In the genomic region with DNA sequence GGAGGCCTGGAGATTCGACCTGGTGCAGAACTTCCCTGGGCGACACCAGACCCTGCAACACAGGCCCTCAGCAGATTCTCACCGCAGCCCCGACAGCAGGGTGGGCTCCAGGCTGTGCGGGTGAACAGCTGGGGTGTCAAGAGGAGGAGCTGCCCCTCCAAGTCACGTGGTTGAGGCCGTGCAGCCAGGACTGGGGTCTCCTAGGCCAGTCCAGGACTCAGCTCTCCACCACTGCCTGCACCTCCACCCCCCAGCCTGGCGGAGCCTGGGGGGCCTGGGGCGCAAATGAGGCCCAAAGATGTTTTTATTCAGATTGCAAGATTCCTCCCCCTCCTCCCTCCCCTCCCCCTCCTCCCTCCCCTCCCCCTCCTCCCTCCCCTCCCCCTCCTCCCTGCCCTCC, we compare ENCODE assay signal across 24 cellular contexts. TPM values are rescaled to one million over a fixed set of nuclear protein-coding genes. Genes with fewer than 3 reads are reported as not detected.
DNase-seq lines count a peak whose midpoint lies in the region; ATAC-seq, FAIRE-seq and TF ChIP-seq lines count a peak whose summit lies in the region.
"Had no signal": no experiment of that assay in that cellular context is flagged by ENCODE, and none has a peak within 500 bp of the region (broad histone marks: within the 10 kb centered on the region; RNA-seq: fewer than 3 reads in every experiment).

No MANE protein-coding gene starts in this region.

- H3K9ac ChIP-seq in KMS-11 (peak overlapping the region; percentile 54; the same call in 1 of the 2 replicates), K562 (ENCODE audit: insufficient read depth in 1 of 2, low read depth in 2 of 2, low read length in 2 of 2) (peak overlapping the region in 1 of 2 experiments; percentile 61; a peak in 1 of 4 replicates)

- ATAC-seq in A549 (no peak), K562 (no peak), right lobe of liver (no peak)
- no peak for ATAC-seq in activated CD8-positive, alpha-beta memory T cell treated with anti-CD3 and anti-CD28 coated beads, Interleukin-2, amount 10 ng/mL, durations not matched to agents 7 days and 5 days
- ATAC-seq: activated T-helper 17 cell treated with anti-CD3 and anti-CD28 coated beads, Interleukin-2, amount 50 U/mL, for 72 hours; left cardiac atrium had no signal

- TF ChIP-seq POLR2A in A549 (IDR thresholded peaks at IDR 0.05; ENCODE audit: low read length) (no peak), K562 (conservative IDR thresholded peaks at IDR 0.05) (no peak), right lobe of liver (IDR thresholded peaks at IDR 0.05) (no peak)

- no peaks in the 10 kb centered on the region for H3K36me3 ChIP-seq in KMS-11 (ENCODE audit: insufficient read depth)
- no peaks in the 10 kb centered on the region for H3K36me3 ChIP-seq in K562 (ENCODE audit: control insufficient read depth, insufficient read depth, low read length)
- H3K36me3 ChIP-seq in right lobe of liver, result no peaks in the 10 kb centered on the region
- H3K36me3 ChIP-seq: ascending aorta had no signal

- no peak for FAIRE-seq in A549 (lab: Jason Lieb, UNC)
- FAIRE-seq in K562 (lab: Jason Lieb, UNC), result no peak
- no peak for FAIRE-seq in D721Med (lab: Jason Lieb, UNC)
- FAIRE-seq: small intestine had no signal

- peak overlapping the region; percentile 86 for H3K4me2 ChIP-seq in A549
- peak overlapping the region; percentile 83 for H3K4me2 ChIP-seq in KMS-11
- H3K4me2 ChIP-seq in K562 (ENCODE audit: insufficient read depth, low read length), result no peak overlapping the region

- no TSS peak for BruUV-seq in K562 (replicated peaks; lab: Mats Ljungman, UMichigan)

- H3K79me2 ChIP-seq in KMS-11 (ENCODE audit: insufficient read depth, low read depth) (no peaks in the 10 kb centered on the region), K562 (ENCODE audit: control insufficient read depth, insufficient read depth, low read length) (no peaks in the 10 kb centered on the region)

- no peaks in the 10 kb centered on the region for H3K9me3 Mint-ChIP-seq in activated CD8-positive, alpha-beta memory T cell treated with anti-CD3 and anti-CD28 coated beads, Interleukin-2, amount 10 ng/mL, durations not matched to agents 7 days and 5 days (ENCODE audit: low read depth)
- H3K9me3 Mint-ChIP-seq: activated B cell treated with CpG ODN at 0.5 μM for 24 hours; activated naive CD8-positive, alpha-beta T cell treated with anti-CD3 and anti-CD28 coated beads for 36 hours; activated T-helper 17 cell treated with anti-CD3 and anti-CD28 coated beads, Interleukin-2, amount 50 U/mL, for 72 hours; type B pancreatic cell had no signal

- peaks cover 68% of the 10 kb centered on the region for H3K4me1 ChIP-seq in A549
- peaks cover 81% of the 10 kb centered on the region for H3K4me1 ChIP-seq in KMS-11 (ENCODE audit: low read depth, poor library complexity, severe bottlenecking)
- H3K4me1 ChIP-seq in K562 (replicated peaks in 1 of 2; ENCODE audit: control insufficient read depth in 2 of 2, insufficient read depth in 2 of 2, low read length in 2 of 2), result peaks cover 15 to 67% of the 10 kb centered on the region in 2 experiments; a peak in 4 of 5 replicates
- H3K4me1 ChIP-seq in right lobe of liver, result peaks cover 0 to 63% (median 33%) of the 10 kb centered on the region in 4 donors
- H3K4me1 ChIP-seq: ascending aorta had no signal

- H3K27me3 ChIP-seq in KMS-11 (ENCODE audit: insufficient read depth, low read depth) (no peaks in the 10 kb centered on the region), K562 (ENCODE audit: control insufficient read depth in 2 of 2, insufficient read depth in 2 of 2, low read length in 2 of 2) (no peaks in the 10 kb centered on the region), right lobe of liver (no peaks in the 10 kb centered on the region)

- in situ Hi-C loops in K562 (cut with MboI), result no loop called here

- H3K27ac ChIP-seq in A549 (peak overlapping the region; percentile 73 to 87), KMS-11 (peak overlapping the region; percentile 95), K562 (ENCODE audit: extremely low read depth, low read depth, low read length) (no peak overlapping the region), right lobe of liver (peak overlapping the region in 2 of 3 donors; percentile 26 to 71)
- H3K27ac ChIP-seq: ascending aorta had no signal

- peaks cover 28% of the 10 kb centered on the region for H3K27me3 Mint-ChIP-seq in activated CD8-positive, alpha-beta memory T cell treated with anti-CD3 and anti-CD28 coated beads, Interleukin-2, amount 10 ng/mL, durations not matched to agents 7 days and 5 days
- H3K27me3 Mint-ChIP-seq: type B pancreatic cell had no signal

- H2AFZ ChIP-seq in KMS-11 (ENCODE audit: low read depth) (0 out of 2 replicates have a peak overlapping the region, but pooled peaks have one; percentile 33), K562 (ENCODE audit: low read depth, low read length) (no peak overlapping the region)

- TF ChIP-seq RAD21 in A549 (conservative IDR thresholded peaks at IDR 0.05 in 1 of 2, IDR thresholded peaks at IDR 0.05 in 1 of 2), result no peak
- no peak for TF ChIP-seq RAD21 in K562 (CRISPR knock-in tag; conservative IDR thresholded peaks at IDR 0.05 in 1 of 2, IDR thresholded peaks at IDR 0.05 in 1 of 2)

- CTCF ChIA-PET in A549 (lab: Yijun Ruan, JAX) (interaction anchor here (0.6 to 8.5 kb wide), 12 partner anchors 10 to 334 kb away, joined by 3 to 113 read pairs (median 3); no protein-coding TSS in a partner anchor), K562 (lab: Yijun Ruan, JAX; ENCODE audit: low intra/inter-chr PET ratio) (no interaction called here)
- CTCF ChIA-PET in activated CD8-positive, alpha-beta memory T cell treated with anti-CD3 and anti-CD28 coated beads, Interleukin-2, amount 10 ng/mL, durations not matched to agents 7 days and 5 days (lab: Charles Lee), result no interaction called here

- intact Hi-C loops in K562 (cut with micrococcal nuclease) (no loop called here), right lobe of liver (cut with DNase I) (no loop called here)

- no peaks in the 10 kb centered on the region for H3K9me1 ChIP-seq in K562 (ENCODE audit: control insufficient read depth, insufficient read depth, low read length)

- no peak overlapping the region for H3K4me3 ChIP-seq in A549
- no peak overlapping the region for H3K4me3 ChIP-seq in KMS-11 (IDR thresholded peaks at IDR 0.05; ENCODE audit: insufficient read depth, low read depth, low read length)
- no peak overlapping the region for H3K4me3 ChIP-seq in K562
- no peak overlapping the region for H3K4me3 ChIP-seq in right lobe of liver
- H3K4me3 ChIP-seq: ascending aorta had no signal

- peaks cover 19% of the 10 kb centered on the region for H3K4me1 Mint-ChIP-seq in activated CD8-positive, alpha-beta memory T cell treated with anti-CD3 and anti-CD28 coated beads, Interleukin-2, amount 10 ng/mL, durations not matched to agents 7 days and 5 days

- POLR2A ChIA-PET in A549 (lab: Yijun Ruan, JAX), result no interaction called here
- POLR2A ChIA-PET in K562 (lab: Yijun Ruan, JAX), result interaction anchor here (1.0 to 1.2 kb wide), 2 partner anchors 11 to 12 kb away, joined by 3 read pairs; no protein-coding TSS in a partner anchor

- no peaks in the 10 kb centered on the region for H3K36me3 Mint-ChIP-seq in activated CD8-positive, alpha-beta memory T cell treated with anti-CD3 and anti-CD28 coated beads, Interleukin-2, amount 10 ng/mL, durations not matched to agents 7 days and 5 days
- H3K36me3 Mint-ChIP-seq: activated naive CD8-positive, alpha-beta T cell treated with anti-CD3 and anti-CD28 coated beads for 36 hours; type B pancreatic cell had no signal

- no peak for TF ChIP-seq CTCF in A549 (IDR thresholded peaks at IDR 0.05)
- no peak for TF ChIP-seq CTCF in KMS-11 (conservative IDR thresholded peaks at IDR 0.05; ENCODE audit: low read depth, low read length)
- no peak for TF ChIP-seq CTCF in K562 (IDR thresholded peaks at IDR 0.05 in 2 of 3, conservative IDR thresholded peaks at IDR 0.05 in 1 of 3; ENCODE audit: insufficient read depth in 2 of 3, low read depth in 1 of 3, low read length in 3 of 3)
- TF ChIP-seq CTCF in right lobe of liver (IDR thresholded peaks at IDR 0.05), result no peak
- no peak for TF ChIP-seq CTCF in D721Med (IDR thresholded peaks at IDR 0.05; ENCODE audit: insufficient read depth, missing control alignments)

- no peak overlapping the region for H3K27ac Mint-ChIP-seq in activated CD8-positive, alpha-beta memory T cell treated with anti-CD3 and anti-CD28 coated beads, Interleukin-2, amount 10 ng/mL, durations not matched to agents 7 days and 5 days
- H3K27ac Mint-ChIP-seq: activated B cell treated with CpG ODN at 0.5 μM for 24 hours; activated naive CD8-positive, alpha-beta T cell treated with anti-CD3 and anti-CD28 coated beads for 36 hours; activated T-helper 17 cell treated with anti-CD3 and anti-CD28 coated beads, Interleukin-2, amount 50 U/mL, for 72 hours had no signal

- H4K20me1 ChIP-seq in KMS-11 (ENCODE audit: insufficient read depth) (no peaks in the 10 kb centered on the region), K562 (replicated peaks; ENCODE audit: control insufficient read depth, insufficient read depth, low read length) (no peaks in the 10 kb centered on the region)

- H3K9me3 ChIP-seq in A549, result no peaks in the 10 kb centered on the region
- no peaks in the 10 kb centered on the region for H3K9me3 ChIP-seq in K562 (replicated peaks; ENCODE audit: control insufficient read depth, insufficient read depth, low read depth, low read length)
- H3K9me3 ChIP-seq in right lobe of liver, result no peaks in the 10 kb centered on the region
- H3K9me3 ChIP-seq: ascending aorta had no signal

- TF ChIP-seq EP300 in A549 (IDR thresholded peaks at IDR 0.05), result no peak
- TF ChIP-seq EP300 in K562 (IDR thresholded peaks at IDR 0.05; ENCODE audit: low read length), result no peak

- no peak for DNase-seq in A549 (ENCODE audit: low read depth in 1 of 2, low spot score in 1 of 2)
- DNase-seq in K562 (ENCODE audit: extremely low read depth in 1 of 4, low spot score in 3 of 4), result no peak
- no peak for DNase-seq in right lobe of liver
- DNase-seq in CD1c-positive myeloid dendritic cell (ENCODE audit: extremely low spot score), result no peak
- DNase-seq in activated CD8-positive, alpha-beta memory T cell treated with anti-CD3 and anti-CD28 coated beads, Interleukin-2, amount 10 ng/mL, durations not matched to agents 7 days and 5 days, result no peak
- no peak for DNase-seq in SW480 (ENCODE audit: low spot score)
- DNase-seq in D721Med (ENCODE audit: insufficient read length, low spot score), result no peak
- DNase-seq: ACHN; activated B cell treated with CpG ODN at 0.5 μM for 24 hours; activated CD4-positive, alpha-beta T cell treated with anti-CD3 and anti-CD28 coated beads, Interleukin-2, amount 50 U/mL, for 4 hours; activated CD8-positive, alpha-beta memory T cell treated with anti-CD3 and anti-CD28 coated beads, Interleukin-2, amount 50 U/mL, for 4 hours; activated naive CD8-positive, alpha-beta T cell treated with anti-CD3 and anti-CD28 coated beads for 36 hours; dermis blood vessel endothelial cell; mesendoderm; NCI-H446; occipital lobe; stimulated activated CD4-positive, alpha-beta T cell treated with anti-CD3 and anti-CD28 coated beads, Interleukin-1b, Interleukin-23, amount 100 ng/mL, for 48 hours; T-helper 9 cell had no signal

- 79% methylated on average over 9 of the region's 9 CpGs for WGBS in A549 (ENCODE audit: missing lambda C conversion rate)
- 35% methylated on average over 9 of the region's 9 CpGs for WGBS in K562 (ENCODE audit: insufficient coverage, low coverage, missing lambda C conversion rate)
- no CpG with 5 or more reads among the region's 9 CpGs for WGBS in right lobe of liver (ENCODE audit: insufficient coverage, low coverage, low lambda C conversion rate, missing lambda C conversion rate)

- H3K4me3 Mint-ChIP-seq in activated CD8-positive, alpha-beta memory T cell treated with anti-CD3 and anti-CD28 coated beads, Interleukin-2, amount 10 ng/mL, durations not matched to agents 7 days and 5 days, result no peak overlapping the region
- H3K4me3 Mint-ChIP-seq: activated B cell treated with CpG ODN at 0.5 μM for 24 hours; activated naive CD8-positive, alpha-beta T cell treated with anti-CD3 and anti-CD28 coated beads for 36 hours; activated T-helper 17 cell treated with anti-CD3 and anti-CD28 coated beads, Interleukin-2, amount 50 U/mL, for 72 hours; type B pancreatic cell had no signal

RNA-seq across cellular contexts. Expression of a gene that starts 9.2 kb away (rescaled TPM):
- polyA plus RNA-seq in A549 (2011; rRNA removed) (32.3 and 38.6 TPM in 2 replicates), A549 (2017; fragmentation: RNase III; extraction: RNeasy Plus Mini Kit Qiagen cat#74134 plus additional on column Dnase treatment) (44.3 to 49.5 TPM (median 46.3 TPM) in 3 replicates), K562 (2011; rRNA removed) (17.3 and 25.4 TPM in 2 replicates), K562 (2014; fragmentation: Illumina TruSeq; extraction: Trizol) (23.9 and 38.6 TPM in 2 replicates), K562 (2014; fragmentation: Nextera tagmentation; extraction: Ambion mirVana) (under 1 TPM; 0.13 to 0.45 TPM), K562 (2014; rRNA removed) (47.1 and 51.9 TPM in 2 replicates)
- 56.2 and 86.6 TPM in 2 replicates for polyA plus RNA-seq in A549 (2012; cell fraction: cytosol; rRNA removed)
- 85.4 and 94.9 TPM in 2 replicates for polyA plus RNA-seq in A549 (2012; cell fraction: nucleus; rRNA removed)
- polyA minus RNA-seq in A549 (2011; rRNA and poly(A)+ RNA removed), result 39.4 and 43.6 TPM in 2 replicates
- 18.6 and 52.7 TPM in 2 replicates for total RNA-seq in K562 (2011; cell fraction: chromatin; rRNA removed; ENCODE audit: low replicate concordance)
- total RNA-seq in K562 (2011; cell fraction: nucleolus; rRNA removed), result 77.5 and 84.7 TPM in 2 replicates
- 39.6 and 45.3 TPM in 2 replicates for total RNA-seq in K562 (2011; cell fraction: nucleoplasm; rRNA removed)
- total RNA-seq in K562 (2014; rRNA removed) (45.5 and 56.5 TPM in 2 replicates), K562 (2014; rRNA removed; fragmentation: Illumina TruSeq; extraction: Trizol) (7.2 and 8.5 TPM in 2 replicates), K562 (2015; rRNA removed; fragmentation: Illumina TruSeq; extraction: Trizol) (27.7 and 31.8 TPM in 2 replicates), K562 (2021) (52.6 and 54.5 TPM in 2 replicates), right lobe of liver (100 to 1,000 TPM; 117 to 379 (median 184) TPM)
- 37.8 and 64.3 TPM in 2 replicates for polyA plus RNA-seq in K562 (2011; cell fraction: cytosol; rRNA removed)
- polyA plus RNA-seq in K562 (2011; cell fraction: nucleus; rRNA removed), result 26.1 and 33.3 TPM in 2 replicates
- 34.3 and 52.5 TPM in 2 replicates for polyA plus RNA-seq in K562 (2012)
- polyA minus RNA-seq in K562 (2011; rRNA and poly(A)+ RNA removed), result 10.0 and 12.2 TPM in 2 replicates
- 19.5 and 23.0 TPM in 2 replicates for polyA minus RNA-seq in K562 (2011; cell fraction: cytosol; rRNA and poly(A)+ RNA removed)
- 21.4 and 30.0 TPM in 2 replicates for polyA minus RNA-seq in K562 (2011; cell fraction: nucleus; rRNA and poly(A)+ RNA removed)
- 10 to 100 TPM; 16.9 to 20.5 TPM for total RNA-seq in activated CD8-positive, alpha-beta memory T cell treated with anti-CD3 and anti-CD28 coated beads, Interleukin-2, amount 10 ng/mL, durations not matched to agents 7 days and 5 days

RNA-seq across cellular contexts. Expression of a gene that starts 15.9 kb away (rescaled TPM):
- polyA plus RNA-seq in A549 (2011; rRNA removed) (6.7 and 8.8 TPM in 2 replicates), A549 (2017; fragmentation: RNase III; extraction: RNeasy Plus Mini Kit Qiagen cat#74134 plus additional on column Dnase treatment) (6.0 to 8.2 TPM (median 6.7 TPM) in 3 replicates), K562 (2011; rRNA removed) (11.4 and 20.2 TPM in 2 replicates), K562 (2014; fragmentation: Illumina TruSeq; extraction: Trizol) (4.2 and 6.8 TPM in 2 replicates), K562 (2014; fragmentation: Nextera tagmentation; extraction: Ambion mirVana) (under 1 TPM; 0.08 to 0.21 TPM), K562 (2014; rRNA removed) (20.5 and 21.2 TPM in 2 replicates)
- polyA plus RNA-seq in A549 (2012; cell fraction: cytosol; rRNA removed), result 15.7 and 24.3 TPM in 2 replicates
- 36.4 and 49.4 TPM in 2 replicates for polyA plus RNA-seq in A549 (2012; cell fraction: nucleus; rRNA removed)
- 4.8 and 7.3 TPM in 2 replicates for polyA minus RNA-seq in A549 (2011; rRNA and poly(A)+ RNA removed)
- 11.8 and 45.1 TPM in 2 replicates for total RNA-seq in K562 (2011; cell fraction: chromatin; rRNA removed; ENCODE audit: low replicate concordance)
- 39.9 and 47.9 TPM in 2 replicates for total RNA-seq in K562 (2011; cell fraction: nucleolus; rRNA removed)
- total RNA-seq in K562 (2011; cell fraction: nucleoplasm; rRNA removed), result 25.8 and 26.4 TPM in 2 replicates
- total RNA-seq in K562 (2014; rRNA removed) (22.3 and 25.2 TPM in 2 replicates), K562 (2014; rRNA removed; fragmentation: Illumina TruSeq; extraction: Trizol) (2.8 TPM in 2 replicates), K562 (2015; rRNA removed; fragmentation: Illumina TruSeq; extraction: Trizol) (5.9 and 7.4 TPM in 2 replicates), K562 (2021) (20.4 TPM in 2 replicates), right lobe of liver (1 to 10 TPM; 1.4 to 7.7 (median 5.1) TPM)
- 26.7 and 64.0 TPM in 2 replicates for polyA plus RNA-seq in K562 (2011; cell fraction: cytosol; rRNA removed)
- 41.8 and 57.7 TPM in 2 replicates for polyA plus RNA-seq in K562 (2011; cell fraction: nucleus; rRNA removed)
- 9.0 and 14.4 TPM in 2 replicates for polyA plus RNA-seq in K562 (2012)
- 3.7 and 4.5 TPM in 2 replicates for polyA minus RNA-seq in K562 (2011; rRNA and poly(A)+ RNA removed)
- 13.1 and 14.0 TPM in 2 replicates for polyA minus RNA-seq in K562 (2011; cell fraction: cytosol; rRNA and poly(A)+ RNA removed)
- 9.0 and 9.8 TPM in 2 replicates for polyA minus RNA-seq in K562 (2011; cell fraction: nucleus; rRNA and poly(A)+ RNA removed)
- total RNA-seq in activated CD8-positive, alpha-beta memory T cell treated with anti-CD3 and anti-CD28 coated beads, Interleukin-2, amount 10 ng/mL, durations not matched to agents 7 days and 5 days, result not detected
- total RNA-seq: activated T-helper 17 cell treated with anti-CD3 and anti-CD28 coated beads, Interleukin-2, amount 50 U/mL, for 72 hours had no signal

RNA-seq across cellular contexts. Expression of a gene that starts 33.8 kb away (rescaled TPM):
- polyA plus RNA-seq in A549 (2011; rRNA removed), result 15.3 and 19.9 TPM in 2 replicates
- 49.6 and 71.8 TPM in 2 replicates for polyA plus RNA-seq in A549 (2012; cell fraction: cytosol; rRNA removed)
- 70.7 and 117 TPM in 2 replicates for polyA plus RNA-seq in A549 (2012; cell fraction: nucleus; rRNA removed)
- polyA plus RNA-seq in A549 (2017; fragmentation: RNase III; extraction: RNeasy Plus Mini Kit Qiagen cat#74134 plus additional on column Dnase treatment), result 28.9 to 34.4 TPM (median 32.3 TPM) in 3 replicates
- 3.1 and 5.9 TPM in 2 replicates for polyA minus RNA-seq in A549 (2011; rRNA and poly(A)+ RNA removed)
- total RNA-seq in K562 (2011; cell fraction: chromatin; rRNA removed; ENCODE audit: low replicate concordance), result 149 and 838 TPM in 2 replicates
- 1,169 and 1,462 TPM in 2 replicates for total RNA-seq in K562 (2011; cell fraction: nucleolus; rRNA removed)
- total RNA-seq in K562 (2011; cell fraction: nucleoplasm; rRNA removed), result 493 and 520 TPM in 2 replicates
- total RNA-seq in K562 (2014; rRNA removed), result 217 and 294 TPM in 2 replicates
- total RNA-seq in K562 (2014; rRNA removed; fragmentation: Illumina TruSeq; extraction: Trizol), result 6.6 and 10.2 TPM in 2 replicates
- 55.3 and 55.5 TPM in 2 replicates for total RNA-seq in K562 (2015; rRNA removed; fragmentation: Illumina TruSeq; extraction: Trizol)
- total RNA-seq in K562 (2021), result 213 and 225 TPM in 2 replicates
- polyA plus RNA-seq in K562 (2011; rRNA removed), result 220 and 305 TPM in 2 replicates
- polyA plus RNA-seq in K562 (2011; cell fraction: cytosol; rRNA removed), result 390 and 1,175 TPM in 2 replicates
- 1,734 and 4,262 TPM in 2 replicates for polyA plus RNA-seq in K562 (2011; cell fraction: nucleus; rRNA removed)
- 148 and 194 TPM in 2 replicates for polyA plus RNA-seq in K562 (2012)
- polyA plus RNA-seq in K562 (2014; fragmentation: Illumina TruSeq; extraction: Trizol), result 16.3 and 110 TPM in 2 replicates
- 10 to 100 TPM in 1 of 2 experiments, 1 to 10 TPM in 1; 1.5 to 10.9 TPM for polyA plus RNA-seq in K562 (2014; fragmentation: Nextera tagmentation; extraction: Ambion mirVana)
- polyA plus RNA-seq in K562 (2014; rRNA removed), result 286 and 294 TPM in 2 replicates
- 33.5 and 52.0 TPM in 2 replicates for polyA minus RNA-seq in K562 (2011; rRNA and poly(A)+ RNA removed)
- 222 and 294 TPM in 2 replicates for polyA minus RNA-seq in K562 (2011; cell fraction: cytosol; rRNA and poly(A)+ RNA removed)
- polyA minus RNA-seq in K562 (2011; cell fraction: nucleus; rRNA and poly(A)+ RNA removed), result 630 and 998 TPM in 2 replicates
- total RNA-seq in right lobe of liver, result 10 to 100 TPM; 26.7 to 54.2 (median 45.8) TPM
- total RNA-seq in activated CD8-positive, alpha-beta memory T cell treated with anti-CD3 and anti-CD28 coated beads, Interleukin-2, amount 10 ng/mL, durations not matched to agents 7 days and 5 days, result 1 to 10 TPM in 1 of 2 experiments, under 1 TPM in 1; 0.29 to 1.1 TPM
- total RNA-seq: activated B cell treated with CpG ODN at 0.5 μM for 24 hours had no signal

RNA-seq across cellular contexts. Expression of a gene that starts 46.2 kb away (rescaled TPM):
- polyA plus RNA-seq in A549 (2011; rRNA removed) (not detected in 2 replicates), A549 (2017; fragmentation: RNase III; extraction: RNeasy Plus Mini Kit Qiagen cat#74134 plus additional on column Dnase treatment) (not detected in 3 replicates), K562 (2011; rRNA removed) (0.11 and 0.14 TPM in 2 replicates), K562 (2014; fragmentation: Illumina TruSeq; extraction: Trizol) (0.11 and 0.21 TPM in 2 replicates), K562 (2014; fragmentation: Nextera tagmentation; extraction: Ambion mirVana) (under 1 TPM in 1 of 2 experiments, not detected in 1; 0.10 TPM), K562 (2014; rRNA removed) (0.16 TPM in 1 of 2 replicates, not detected in the other)
- polyA plus RNA-seq in A549 (2012; cell fraction: cytosol; rRNA removed), result not detected in 2 replicates
- polyA plus RNA-seq in A549 (2012; cell fraction: nucleus; rRNA removed), result not detected in 2 replicates
- polyA minus RNA-seq in A549 (2011; rRNA and poly(A)+ RNA removed), result not detected in 2 replicates
- total RNA-seq in K562 (2011; cell fraction: chromatin; rRNA removed; ENCODE audit: low replicate concordance), result 0.44 TPM in 1 of 2 replicates, not detected in the other
- total RNA-seq in K562 (2011; cell fraction: nucleolus; rRNA removed), result 0.17 and 0.26 TPM in 2 replicates
- 0.44 TPM in 1 of 2 replicates, not detected in the other for total RNA-seq in K562 (2011; cell fraction: nucleoplasm; rRNA removed)
- total RNA-seq in K562 (2014; rRNA removed) (0.12 TPM in 1 of 2 replicates, not detected in the other), K562 (2014; rRNA removed; fragmentation: Illumina TruSeq; extraction: Trizol) (not detected in 2 replicates), K562 (2015; rRNA removed; fragmentation: Illumina TruSeq; extraction: Trizol) (0.11 TPM in 1 of 2 replicates, not detected in the other), K562 (2021) (0.29 TPM in 1 of 2 replicates, not detected in the other), right lobe of liver (under 1 TPM in 4 of 6 experiments, not detected in 2; 0.23 to 0.81 (median 0.32) TPM)
- 0.35 and 0.42 TPM in 2 replicates for polyA plus RNA-seq in K562 (2011; cell fraction: cytosol; rRNA removed)
- polyA plus RNA-seq in K562 (2011; cell fraction: nucleus; rRNA removed), result 0.10 and 1.1 TPM in 2 replicates
- polyA plus RNA-seq in K562 (2012), result 0.14 TPM in 1 of 2 replicates, not detected in the other
- polyA minus RNA-seq in K562 (2011; rRNA and poly(A)+ RNA removed), result 0.14 TPM in 1 of 2 replicates, not detected in the other
- polyA minus RNA-seq in K562 (2011; cell fraction: cytosol; rRNA and poly(A)+ RNA removed), result not detected in 2 replicates
- polyA minus RNA-seq in K562 (2011; cell fraction: nucleus; rRNA and poly(A)+ RNA removed), result 0.40 TPM in 1 of 2 replicates, not detected in the other
- total RNA-seq in activated CD8-positive, alpha-beta memory T cell treated with anti-CD3 and anti-CD28 coated beads, Interleukin-2, amount 10 ng/mL, durations not matched to agents 7 days and 5 days, result under 1 TPM in 1 of 2 experiments, not detected in 1; 0.68 TPM
- total RNA-seq: dermis blood vessel endothelial cell, occipital lobe had no signal

RNA-seq across cellular contexts. Expression of a gene that starts 51.8 kb away (rescaled TPM):
- not detected in 2 replicates for polyA plus RNA-seq in A549 (2011; rRNA removed)
- not detected in 2 replicates for polyA plus RNA-seq in A549 (2012; cell fraction: cytosol; rRNA removed)
- polyA plus RNA-seq in A549 (2012; cell fraction: nucleus; rRNA removed), result not detected in 2 replicates
- not detected in 3 replicates for polyA plus RNA-seq in A549 (2017; fragmentation: RNase III; extraction: RNeasy Plus Mini Kit Qiagen cat#74134 plus additional on column Dnase treatment)
- not detected in 2 replicates for polyA minus RNA-seq in A549 (2011; rRNA and poly(A)+ RNA removed)
- 0.86 TPM in 1 of 2 replicates, not detected in the other for total RNA-seq in K562 (2011; cell fraction: chromatin; rRNA removed; ENCODE audit: low replicate concordance)
- total RNA-seq in K562 (2011; cell fraction: nucleolus; rRNA removed), result 0.67 and 1.6 TPM in 2 replicates
- 0.81 TPM in 1 of 2 replicates, not detected in the other for total RNA-seq in K562 (2011; cell fraction: nucleoplasm; rRNA removed)
- 0.45 and 0.57 TPM in 2 replicates for total RNA-seq in K562 (2014; rRNA removed)
- total RNA-seq in K562 (2014; rRNA removed; fragmentation: Illumina TruSeq; extraction: Trizol), result 0.33 TPM in 1 of 2 replicates, not detected in the other
- not detected in 2 replicates for total RNA-seq in K562 (2015; rRNA removed; fragmentation: Illumina TruSeq; extraction: Trizol)
- not detected in 2 replicates for total RNA-seq in K562 (2021)
- 0.42 TPM in 1 of 2 replicates, not detected in the other for polyA plus RNA-seq in K562 (2011; rRNA removed)
- polyA plus RNA-seq in K562 (2011; cell fraction: cytosol; rRNA removed), result 0.98 TPM in 1 of 2 replicates, not detected in the other
- 4.3 TPM in 1 of 2 replicates, not detected in the other for polyA plus RNA-seq in K562 (2011; cell fraction: nucleus; rRNA removed)
- 0.12 TPM in 1 of 2 replicates, not detected in the other for polyA plus RNA-seq in K562 (2012)
- not detected in 2 replicates for polyA plus RNA-seq in K562 (2014; fragmentation: Illumina TruSeq; extraction: Trizol)
- polyA plus RNA-seq in K562 (2014; fragmentation: Nextera tagmentation; extraction: Ambion mirVana), result under 1 TPM in 1 of 2 experiments, not detected in 1; 0.10 TPM
- 2.2 TPM in 1 of 2 replicates, not detected in the other for polyA plus RNA-seq in K562 (2014; rRNA removed)
- polyA minus RNA-seq in K562 (2011; rRNA and poly(A)+ RNA removed), result not detected in 2 replicates
- not detected in 2 replicates for polyA minus RNA-seq in K562 (2011; cell fraction: cytosol; rRNA and poly(A)+ RNA removed)
- polyA minus RNA-seq in K562 (2011; cell fraction: nucleus; rRNA and poly(A)+ RNA removed), result not detected in 2 replicates
- total RNA-seq in right lobe of liver, result under 1 TPM in 2 of 6 experiments, not detected in 4; 0.26 to 0.63 TPM
- total RNA-seq in activated CD8-positive, alpha-beta memory T cell treated with anti-CD3 and anti-CD28 coated beads, Interleukin-2, amount 10 ng/mL, durations not matched to agents 7 days and 5 days, result not detected
- total RNA-seq: activated B cell treated with CpG ODN at 0.5 μM for 24 hours; activated naive CD8-positive, alpha-beta T cell treated with anti-CD3 and anti-CD28 coated beads for 36 hours; activated T-helper 17 cell treated with anti-CD3 and anti-CD28 coated beads, Interleukin-2, amount 50 U/mL, for 72 hours; occipital lobe had no signal
